12 cellular contexts compared by ENCODE assay signal in genomic region chr20:10708342-10709185, GRCh38. TPM values are rescaled to one million over a fixed set of nuclear protein-coding genes. Genes with fewer than 3 reads are reported as not detected.
DNase-seq lines count a peak whose midpoint lies in the region; ATAC-seq and TF ChIP-seq lines count a peak whose summit lies in the region.
"Had no signal": no experiment of that assay in that cellular context is flagged by ENCODE, and none has a peak within 500 bp of the region (broad histone marks: within the 10 kb centered on the region; RNA-seq: fewer than 3 reads in every experiment).

No MANE protein-coding gene starts in this region.

- H3K4me1 ChIP-seq in Panc1 (ENCODE audit: control insufficient read depth, insufficient read depth, low read length) (peaks cover 9% of the 10 kb centered on the region; the same call in 1 of the 2 replicates), upper lobe of right lung (no peaks in the 10 kb centered on the region)

- CTCF ChIA-PET in BJ (lab: Yijun Ruan, JAX) = interaction anchor here (1.0 kb wide), 1 partner anchor 16 kb away, joined by 3 read pairs; no protein-coding TSS in a partner anchor
- CTCF ChIA-PET in Panc1 (lab: Charles Lee) = no interaction called here

- POLR2A ChIA-PET in BJ (lab: Charles Lee) (no interaction called here), Panc1 (lab: Charles Lee) (interaction anchor here (0.6 kb wide), 1 partner anchor 36 kb away, joined by 5 read pairs; no protein-coding TSS in a partner anchor)

- H3K9me3 ChIP-seq in Panc1 (ENCODE audit: control insufficient read depth, insufficient read depth, low read depth, low read length) = no peaks in the 10 kb centered on the region
- no peaks in the 10 kb centered on the region for H3K9me3 ChIP-seq in upper lobe of right lung

- peaks cover 28% of the 10 kb centered on the region for H3K4me1 Mint-ChIP-seq in neural crest cell

- intact Hi-C loops in Panc1 (cut with micrococcal nuclease; ENCODE audit: unreplicated experiment) (no loop called here), upper lobe of right lung (cut with DNase I) (no loop called here)

- in situ Hi-C loops in Panc1 (cut with HindIII; ENCODE audit: low pct_unique_long_range_greater_than_20kb, low sequenced_read_pairs) = no loop called here
- in situ Hi-C loops in G401 (cut with HindIII; ENCODE audit: low sequenced_read_pairs) = no loop called here

- no peak overlapping the region for H3K4me3 ChIP-seq in BJ (ENCODE audit: low read depth, low read length)
- H3K4me3 ChIP-seq in Panc1 (ENCODE audit: low read depth in 2 of 2, low read length in 2 of 2) = no peak overlapping the region
- no peak overlapping the region for H3K4me3 ChIP-seq in epithelial cell of proximal tubule (ENCODE audit: low read depth, low read length)
- no peak overlapping the region for H3K4me3 ChIP-seq in upper lobe of right lung

- H3K36me3 ChIP-seq in BJ (ENCODE audit: control insufficient read depth, insufficient read depth, low read length) (no peaks in the 10 kb centered on the region), Panc1 (ENCODE audit: control insufficient read depth, insufficient read depth, low read length) (no peaks in the 10 kb centered on the region), upper lobe of right lung (no peaks in the 10 kb centered on the region)

- BruUV-seq in Panc1 (replicated peaks; lab: Mats Ljungman, UMichigan) = no TSS peak

- no peaks in the 10 kb centered on the region for H3K27me3 Mint-ChIP-seq in neural crest cell (ENCODE audit: low read depth)

- TF ChIP-seq CTCF in BJ (IDR thresholded peaks at IDR 0.05; ENCODE audit: insufficient read depth, low read depth, low read length) = no peak
- no peak for TF ChIP-seq CTCF in Panc1 (IDR thresholded peaks at IDR 0.05)
- TF ChIP-seq CTCF in epithelial cell of proximal tubule (conservative IDR thresholded peaks at IDR 0.05; ENCODE audit: low read depth, low read length) = no peak
- no peak for TF ChIP-seq CTCF in neural crest cell (conservative IDR thresholded peaks at IDR 0.05)
- TF ChIP-seq CTCF in upper lobe of right lung (IDR thresholded peaks at IDR 0.05) = no peak

- ATAC-seq in Panc1 = peak; percentile 59
- no peak for ATAC-seq in upper lobe of right lung
- no peak for ATAC-seq in GM21360 (IDR thresholded peaks at IDR 0.05; ENCODE audit: unreplicated experiment)

- no peak overlapping the region for H3K4me3 Mint-ChIP-seq in neural crest cell
- H3K4me3 Mint-ChIP-seq: brain, mesothelial cell of epicardium had no signal

- no peak overlapping the region for H3K27ac ChIP-seq in Panc1 (ENCODE audit: low read length)
- no peak overlapping the region for H3K27ac ChIP-seq in caudate nucleus (ENCODE audit: low read depth, low read length)
- H3K27ac ChIP-seq in upper lobe of right lung = no peak overlapping the region
- H3K27ac ChIP-seq: HL-60 had no signal

- H3K36me3 Mint-ChIP-seq in neural crest cell (ENCODE audit: low read depth) = no peaks in the 10 kb centered on the region
- H3K36me3 Mint-ChIP-seq: brain had no signal

- H3K27me3 ChIP-seq in BJ (ENCODE audit: control insufficient read depth, insufficient read depth, low read length) (no peaks in the 10 kb centered on the region), Panc1 (ENCODE audit: control insufficient read depth, insufficient read depth, low read length) (no peaks in the 10 kb centered on the region), upper lobe of right lung (no peaks in the 10 kb centered on the region)

- H3K27ac Mint-ChIP-seq in neural crest cell (ENCODE audit: unreplicated experiment) = peak overlapping the region; percentile 55
- H3K27ac Mint-ChIP-seq: brain, mesothelial cell of epicardium had no signal

- peak; percentile 7 for DNase-seq in BJ (ENCODE audit: low read depth)
- DNase-seq in Panc1 (ENCODE audit: low read depth, low spot score) = no peak
- peak; percentile 85 for DNase-seq in epithelial cell of proximal tubule (ENCODE audit: low read depth)
- no peak for DNase-seq in neural crest cell (ENCODE audit: low read depth, low spot score)
- DNase-seq in caudate nucleus (lab: John Stamatoyannopoulos, UW) = no peak
- DNase-seq in upper lobe of right lung = no peak
- no peak for DNase-seq in G401 (ENCODE audit: low spot score)
- DNase-seq: NCI-H187 treated with DMSO at 0.1 percent for 48 hours had no signal

- H3K9me3 Mint-ChIP-seq in neural crest cell = peaks cover 7% of the 10 kb centered on the region

RNA-seq across cellular contexts. Expression of gene JAG1, which starts 34.8 kb away (rescaled TPM):
- polyA plus RNA-seq in BJ (2011; rRNA removed) = 10.6 and 19.9 TPM in 2 replicates
- 27.1 and 52.7 TPM in 2 replicates for polyA minus RNA-seq in BJ (2011; rRNA and poly(A)+ RNA removed)
- total RNA-seq in Panc1 (2021; ENCODE audit: unreplicated experiment) (21.2 TPM), epithelial cell of proximal tubule (26.3 and 42.8 TPM in 2 replicates), neural crest cell (67.7 and 70.3 TPM in 2 replicates), upper lobe of right lung (51.6 TPM)
- 12.4 TPM for polyA plus RNA-seq in Panc1 (2012; ENCODE audit: insufficient read length)
- 0.06 TPM in 1 of 2 replicates, not detected in the other for total RNA-seq in G401 (2014; rRNA removed; shearing (Covaris generic))

Comparison
In these comparisons a context has a peak if more than half of its experiments do, and no peak if none do; other contexts are left out.
1. DNase-seq: peak in BJ (single experiment) and epithelial cell of proximal tubule (single experiment); none in Panc1 (single experiment), neural crest cell (single experiment), caudate nucleus (0 of 61), upper lobe of right lung (single experiment) and G401 (single experiment).
2. RNA of gene JAG1, which starts 34.8 kb away (total RNA-seq): 67.7 to 70.3 TPM in neural crest cell, 51.6 TPM in upper lobe of right lung (single experiment), 26.3 to 42.8 TPM in epithelial cell of proximal tubule and 21.2 TPM in Panc1 (single experiment); 0.06 TPM in G401; every median in the first group is over 10 times any median in the second.